8 cellular contexts compared by ENCODE assay signal in genomic region chr20:36063916-36064660, GRCh38.
DNase-seq lines count a peak whose midpoint lies in the region; ATAC-seq and TF ChIP-seq lines count a peak whose summit lies in the region.

No MANE protein-coding gene starts in this region.

- peaks cover 9% of the 10 kb centered on the region for H3F3A ChIP-seq in SK-N-SH (replicated peaks; ENCODE audit: insufficient read depth)

- peaks cover 4% of the 10 kb centered on the region; the same call in 1 of the 2 replicates for H3K4me1 ChIP-seq in HAP-1
- peaks cover 0 to 15% of the 10 kb centered on the region in 2 experiments; a peak in 1 of 4 replicates for H3K4me1 ChIP-seq in SK-N-SH (ENCODE audit: control insufficient read depth in 1 of 2, insufficient read depth in 2 of 2, low read depth in 1 of 2, low read length in 1 of 2)
- no peaks in the 10 kb centered on the region for H3K4me1 ChIP-seq in foreskin keratinocyte
- no peaks in the 10 kb centered on the region for H3K4me1 ChIP-seq in gastrocnemius medialis

- H3K9me2 ChIP-seq in SK-N-SH: no peaks in the 10 kb centered on the region

- DNase-seq in HAP-1 (ENCODE audit: low spot score in 2 of 2) (peak in 1 of 2 experiments; percentile 18), SK-N-SH (no peak), foreskin keratinocyte (no peak), gastrocnemius medialis (no peak), posterior cingulate gyrus (no peak), C1 segment of cervical spinal cord (lab: John Stamatoyannopoulos, UW) (no peak)
- DNase-seq in stimulated activated CD4-positive, alpha-beta T cell treated with anti-CD3 and anti-CD28 coated beads, Interleukin-4, amount 100 ng/mL, for 24 hours: no peak

- TF ChIP-seq POLR2A in gastrocnemius medialis (IDR thresholded peaks at IDR 0.05): no peak

- peak overlapping the region; percentile 57 to 82 for H3K27ac ChIP-seq in SK-N-SH (ENCODE audit: low read depth in 2 of 2, low read length in 1 of 2)
- no peak overlapping the region for H3K27ac ChIP-seq in foreskin keratinocyte
- peak overlapping the region; percentile 89 to 91 (median 91) for H3K27ac ChIP-seq in gastrocnemius medialis

- no peaks in the 10 kb centered on the region for H3K79me2 ChIP-seq in SK-N-SH (ENCODE audit: insufficient read depth)

- TF ChIP-seq CTCF in SK-N-SH (IDR thresholded peaks at IDR 0.05): no peak
- no peak for TF ChIP-seq CTCF in foreskin keratinocyte (conservative IDR thresholded peaks at IDR 0.05)
- no peak for TF ChIP-seq CTCF in gastrocnemius medialis (IDR thresholded peaks at IDR 0.05 in 4 of 5, conservative IDR thresholded peaks at IDR 0.05 in 1 of 5)

- WGBS in SK-N-SH (ENCODE audit: low lambda C conversion rate): 23% methylated on average over 17 of the region's 26 CpGs

- TF ChIP-seq EP300 in SK-N-SH (IDR thresholded peaks at IDR 0.05; ENCODE audit: borderline replicate concordance in 1 of 2, low read depth in 1 of 2, low read length in 1 of 2): no peak

- no peaks in the 10 kb centered on the region for H4K20me1 ChIP-seq in SK-N-SH (ENCODE audit: insufficient read depth)

- H3K36me3 ChIP-seq in HAP-1 (replicated peaks) (no peaks in the 10 kb centered on the region), SK-N-SH (replicated peaks in 1 of 2; ENCODE audit: control insufficient read depth in 1 of 2, insufficient read depth in 2 of 2, low read length in 1 of 2) (no peaks in the 10 kb centered on the region), gastrocnemius medialis (no peaks in the 10 kb centered on the region)

- peak overlapping the region; percentile 99 for H2AFZ ChIP-seq in SK-N-SH (ENCODE audit: low read depth)

- ATAC-seq in foreskin keratinocyte (peak; percentile 2), gastrocnemius medialis (peak; percentile 2 to 13), GM19328 (IDR thresholded peaks at IDR 0.05; ENCODE audit: unreplicated experiment) (no peak)

- intact Hi-C loops in gastrocnemius medialis (cut with DNase I; ENCODE audit: low total_unique reads) (loop anchor here (1.0 to 5.0 kb wide), 4 partner anchors 13 to 397 kb away; partner anchors contain the start of gene SCAND1), posterior cingulate gyrus (cut with DNase I) (loop anchor here (10.0 kb wide), 1 partner anchor 109 kb away; the partner anchor contains the start of gene SCAND1)

- CTCF ChIA-PET in SK-N-SH (lab: Yijun Ruan, JAX): interaction anchor here (1.5 to 1.8 kb wide), 2 partner anchors 71 to 74 kb away, joined by 6 to 7 read pairs; no protein-coding TSS in a partner anchor

- TF ChIP-seq RAD21 in SK-N-SH (IDR thresholded peaks at IDR 0.05; ENCODE audit: low read length): no peak

- POLR2A ChIA-PET in SK-N-SH (lab: Yijun Ruan, JAX): interaction anchor here (0.9 to 1.3 kb wide), 5 partner anchors 9 to 69 kb away, joined by 3 to 6 read pairs (median 3); no protein-coding TSS in a partner anchor

- H3K9me3 ChIP-seq in HAP-1 (no peaks in the 10 kb centered on the region), SK-N-SH (no peaks in the 10 kb centered on the region; the same call in 1 of the 2 replicates), gastrocnemius medialis (no peaks in the 10 kb centered on the region)

- peak overlapping the region; percentile 29 for H3K4me3 ChIP-seq in HAP-1
- peak overlapping the region; percentile 59 to 63 for H3K4me3 ChIP-seq in SK-N-SH (ENCODE audit: low read depth in 2 of 2, low read length in 1 of 2)
- peak overlapping the region; percentile 65 to 95 (median 68) for H3K4me3 ChIP-seq in gastrocnemius medialis

- peak overlapping the region; percentile 64 for H3K9ac ChIP-seq in SK-N-SH

- peak overlapping the region; percentile 86 for H3K4me2 ChIP-seq in SK-N-SH

- H3K27me3 ChIP-seq in HAP-1 (ENCODE audit: low read depth) (no peaks in the 10 kb centered on the region), SK-N-SH (ENCODE audit: insufficient read depth) (no peaks in the 10 kb centered on the region), foreskin keratinocyte (no peaks in the 10 kb centered on the region), gastrocnemius medialis (no peaks in the 10 kb centered on the region)

- in situ Hi-C loops in HAP-1 (cut with MboI; ENCODE audit: low sequenced_read_pairs) (no loop called here), gastrocnemius medialis (cut with MboI; ENCODE audit: low sequenced_read_pairs in 4 of 4) (no loop called here)

TF ChIP-seq in SK-N-SH, 30 proteins besides CTCF, POLR2A, EP300 and RAD21:
- TF ChIP-seq RCOR1 (IDR thresholded peaks at IDR 0.05; ENCODE audit: low read length): no peak
- TF ChIP-seq, protein P1, sequence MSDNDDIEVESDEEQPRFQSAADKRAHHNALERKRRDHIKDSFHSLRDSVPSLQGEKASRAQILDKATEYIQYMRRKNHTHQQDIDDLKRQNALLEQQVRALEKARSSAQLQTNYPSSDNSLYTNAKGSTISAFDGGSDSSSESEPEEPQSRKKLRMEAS (IDR thresholded peaks at IDR 0.05; ENCODE audit: low read depth): 0 out of 2 replicates have a peak, but pooled peaks have one; percentile 51
